ENCODE assay signal across 8 cellular contexts in the genomic region with DNA sequence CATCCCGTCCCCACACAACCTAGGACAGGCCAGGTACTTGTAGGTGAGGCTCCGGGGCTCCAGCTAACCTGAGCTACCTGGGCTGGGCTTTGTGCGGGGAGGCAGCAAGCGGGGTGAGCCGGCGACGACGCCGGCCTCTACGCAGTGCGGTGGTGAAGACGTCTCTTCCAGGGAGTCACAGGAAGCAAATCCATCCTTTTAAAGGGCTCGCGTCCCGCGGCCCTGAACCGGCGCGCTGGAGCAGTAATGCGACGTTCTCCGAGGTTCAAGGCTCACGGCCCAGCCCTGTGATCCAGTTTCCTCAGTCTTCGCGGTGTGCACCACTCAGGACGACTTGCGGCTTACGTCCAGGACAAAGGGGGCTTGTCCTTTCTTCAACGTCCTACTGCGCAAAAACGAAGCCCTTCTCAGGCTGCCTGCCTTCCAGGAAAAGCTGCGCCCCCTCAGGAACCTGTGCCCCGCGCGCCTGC. TPM values are rescaled to one million over a fixed set of nuclear protein-coding genes. Genes with fewer than 3 reads are reported as not detected.
A peak's percentile ranks its signal among the peaks of the same experiment; 100 is the strongest.
DNase-seq lines count a peak whose midpoint lies in the region; ATAC-seq and TF ChIP-seq lines count a peak whose summit lies in the region.

No MANE protein-coding gene starts in this region.

- H3K27ac Mint-ChIP-seq in dendritic cell treated with granulocyte-macrophage colony-stimulating factor and Interleukin-4, amounts not matched to agents 40 ng/mL and 50 ng/mL, for 4 days, result peak overlapping the region; percentile 91
- H3K27ac Mint-ChIP-seq in stimulated activated memory B cell treated with anti-CD40 and anti-IgM and Interleukin-4, amounts not matched to agents 10 μg/mL and 1 μg/mL and 100 μg/mL, for 72 hours, result peak overlapping the region; percentile 78

- peaks cover 42% of the 10 kb centered on the region for H3K4me1 Mint-ChIP-seq in dendritic cell treated with granulocyte-macrophage colony-stimulating factor and Interleukin-4, amounts not matched to agents 40 ng/mL and 50 ng/mL, for 4 days (ENCODE audit: low read depth)
- peaks cover 24% of the 10 kb centered on the region for H3K4me1 Mint-ChIP-seq in stimulated activated memory B cell treated with anti-CD40 and anti-IgM and Interleukin-4, amounts not matched to agents 10 μg/mL and 1 μg/mL and 100 μg/mL, for 72 hours

- intact Hi-C loops in dendritic cell treated with granulocyte-macrophage colony-stimulating factor and Interleukin-4, amounts not matched to agents 40 ng/mL and 50 ng/mL, for 4 days (cut with micrococcal nuclease), result loop anchor here (5.0 to 10.0 kb wide), 2 partner anchors 215 to 413 kb away; a partner anchor contains a TSS
- intact Hi-C loops in lower leg skin (cut with DNase I; ENCODE audit: low total_unique reads), result loop anchor here (5.0 to 10.0 kb wide), 2 partner anchors 605 to 713 kb away; a partner anchor contains a TSS

- TF ChIP-seq CTCF in LNCaP clone FGC (IDR thresholded peaks at IDR 0.05; ENCODE audit: control insufficient read depth, extremely low read depth, insufficient read depth) (no peak), lower leg skin (IDR thresholded peaks at IDR 0.05) (no peak)

- H3K27me3 Mint-ChIP-seq in dendritic cell treated with granulocyte-macrophage colony-stimulating factor and Interleukin-4, amounts not matched to agents 40 ng/mL and 50 ng/mL, for 4 days, result no peaks in the 10 kb centered on the region
- no peaks in the 10 kb centered on the region for H3K27me3 Mint-ChIP-seq in stimulated activated memory B cell treated with anti-CD40 and anti-IgM and Interleukin-4, amounts not matched to agents 10 μg/mL and 1 μg/mL and 100 μg/mL, for 72 hours

- H3K4me3 Mint-ChIP-seq in dendritic cell treated with granulocyte-macrophage colony-stimulating factor and Interleukin-4, amounts not matched to agents 40 ng/mL and 50 ng/mL, for 4 days, result peak overlapping the region; percentile 83
- H3K4me3 Mint-ChIP-seq in stimulated activated memory B cell treated with anti-CD40 and anti-IgM and Interleukin-4, amounts not matched to agents 10 μg/mL and 1 μg/mL and 100 μg/mL, for 72 hours, result peak overlapping the region; percentile 83

- H3K4me3 ChIP-seq in LNCaP clone FGC (ENCODE audit: low read depth, low read length) (peak overlapping the region; percentile 85), lower leg skin (ENCODE audit: low read depth, poor library complexity, severe bottlenecking) (peak overlapping the region; percentile 63)

- H3K36me3 Mint-ChIP-seq in dendritic cell treated with granulocyte-macrophage colony-stimulating factor and Interleukin-4, amounts not matched to agents 40 ng/mL and 50 ng/mL, for 4 days (ENCODE audit: low read depth), result peaks cover 13% of the 10 kb centered on the region
- no peaks in the 10 kb centered on the region for H3K36me3 Mint-ChIP-seq in stimulated activated memory B cell treated with anti-CD40 and anti-IgM and Interleukin-4, amounts not matched to agents 10 μg/mL and 1 μg/mL and 100 μg/mL, for 72 hours

- WGBS in lower leg skin, 2 donors, result 2 to 3% methylated on average over 21 to 24 of the region's 35 CpGs

- DNase-seq in EL, result peak; percentile 68
- DNase-seq in LNCaP clone FGC (ENCODE audit: low read depth), result peak; percentile 32
- peak; percentile 40 for DNase-seq in activated CD4-positive, CD25-positive, alpha-beta regulatory T cell treated with anti-CD3 and anti-CD28 coated beads, Interleukin-2, amount 50 U/mL, for 72 hours
- DNase-seq in lower leg skin (ENCODE audit: low spot score in 2 of 2), result peak; percentile 36 to 89
- no peak for DNase-seq in NCI-H2107 treated with DMSO at 0.1 percent for 48 hours (lab: John Stamatoyannopoulos, UW; ENCODE audit: unreplicated experiment)

- H3K9me3 Mint-ChIP-seq in dendritic cell treated with granulocyte-macrophage colony-stimulating factor and Interleukin-4, amounts not matched to agents 40 ng/mL and 50 ng/mL, for 4 days, result no peaks in the 10 kb centered on the region
- H3K9me3 Mint-ChIP-seq in stimulated activated memory B cell treated with anti-CD40 and anti-IgM and Interleukin-4, amounts not matched to agents 10 μg/mL and 1 μg/mL and 100 μg/mL, for 72 hours, result no peaks in the 10 kb centered on the region

- peak; percentile 12 for ATAC-seq in GM21723 (IDR thresholded peaks at IDR 0.05; ENCODE audit: unreplicated experiment)
- peak; percentile 1 for ATAC-seq in stimulated activated memory B cell treated with anti-CD40 and anti-IgM and Interleukin-4, amounts not matched to agents 10 μg/mL and 1 μg/mL and 100 μg/mL, for 72 hours

- peak in 1 of 2 donors; percentile 1 for TF ChIP-seq POLR2A in lower leg skin (IDR thresholded peaks at IDR 0.05)

RNA-seq across cellular contexts. Expression of a gene that starts 0.5 kb away (rescaled TPM):
- 10 to 100 TPM; 44.3 to 49.6 (median 49.5) TPM for total RNA-seq in lower leg skin
